ENCODE assay signal across 17 cellular contexts in genomic region chr4:153494562-153494961, GRCh38. TPM values are rescaled to one million over a fixed set of nuclear protein-coding genes. Genes with fewer than 3 reads are reported as not detected.
DNase-seq lines count a peak whose midpoint lies in the region; ATAC-seq and TF ChIP-seq lines count a peak whose summit lies in the region.
"Had no signal": no experiment of that assay in that cellular context is flagged by ENCODE, and none has a peak within 500 bp of the region (broad histone marks: within the 10 kb centered on the region; RNA-seq: fewer than 3 reads in every experiment).

No MANE protein-coding gene starts in this region.

- H4K20me1 ChIP-seq in BLaER1 treated with 17β-estradiol and CSF1 and Interleukin-3, amounts not matched to agents 10 nM and 100 nM = peaks cover 20 to 96% (median 77%) of the 10 kb centered on the region in 11 experiments; a peak in 21 of 22 replicates

- peaks cover 0 to 65% (median 4%) of the 10 kb centered on the region in 11 experiments; a peak in 11 of 22 replicates for H3K36me3 ChIP-seq in BLaER1 treated with 17β-estradiol and CSF1 and Interleukin-3, amounts not matched to agents 10 nM and 100 nM
- H3K36me3 ChIP-seq: esophagus squamous epithelium had no signal

- ATAC-seq in WTC11 (peak; percentile 19), HG03469 (IDR thresholded peaks at IDR 0.05; ENCODE audit: unreplicated experiment) (no peak)
- ATAC-seq: right cardiac atrium had no signal

- H3K9ac ChIP-seq in BLaER1 treated with 17β-estradiol and CSF1 and Interleukin-3, amounts not matched to agents 10 nM and 100 nM = peak overlapping the region in 8 of 11 experiments; percentile 36 to 69 (median 50); a peak in 15 of 22 replicates

- H3K4me2 ChIP-seq in BLaER1 treated with 17β-estradiol and CSF1 and Interleukin-3, amounts not matched to agents 10 nM and 100 nM = peak overlapping the region; percentile 71 to 99 (median 96)

- POLR2A ChIA-PET in WTC11 (lab: Charles Lee) = interaction anchor here (1.3 kb wide), 1 partner anchor 29 kb away, joined by 4 read pairs; no protein-coding TSS in a partner anchor

- TF ChIP-seq CTCF in GM12864 (IDR thresholded peaks at IDR 0.05; ENCODE audit: low read depth, low read length, missing control alignments) (no peak), WTC11 (IDR thresholded peaks at IDR 0.05) (no peak)

- H3K4me3 Mint-ChIP-seq in WTC11 = no peak overlapping the region
- peak overlapping the region in 1 of 5 donors; percentile 48 for H3K4me3 Mint-ChIP-seq in immature natural killer cell

- no peaks in the 10 kb centered on the region for H3K27me3 ChIP-seq in BLaER1 treated with 17β-estradiol and CSF1 and Interleukin-3, amounts not matched to agents 10 nM and 100 nM
- H3K27me3 ChIP-seq: esophagus squamous epithelium had no signal

- H3K36me3 Mint-ChIP-seq in WTC11 (no peaks in the 10 kb centered on the region), immature natural killer cell (peaks cover 0 to under 1% (median 0%) of the 10 kb centered on the region in 3 donors)

- DNase-seq in GM12864 (ENCODE audit: low read depth) (no peak), WTC11 (ENCODE audit: low spot score) (no peak), immature natural killer cell (no peak), NCI-H2081 treated with DMSO at 0.1 percent for 48 hours (lab: John Stamatoyannopoulos, UW) (no peak), SIG-M5 treated with dmso at 0.1 percent for 504 hours (lab: John Stamatoyannopoulos, UW; ENCODE audit: unreplicated experiment) (no peak), NCI-H748 treated with DMSO at 0.1 percent for 48 hours (lab: John Stamatoyannopoulos, UW) (no peak)
- DNase-seq: aorta; esophagus squamous epithelium; HCEC 1CT; NCI-H187; NCI-H69; right cardiac atrium; stimulated activated CD4-positive, alpha-beta T cell treated with anti-CD3 and anti-CD28 coated beads, Interleukin-2, amount 100 ng/mL, for 24 hours had no signal

- H3K27me3 Mint-ChIP-seq in WTC11 (ENCODE audit: low read depth) (no peaks in the 10 kb centered on the region), immature natural killer cell (ENCODE audit: low read depth in 3 of 3) (peaks cover 2 to 3% (median 3%) of the 10 kb centered on the region in 3 donors)

- H3K4me1 Mint-ChIP-seq in WTC11 (peaks cover 76% of the 10 kb centered on the region), immature natural killer cell (peaks cover 96 to 98% of the 10 kb centered on the region in 2 donors)

- peak overlapping the region in 3 of 10 experiments; percentile 30 to 40 (median 33); a peak in 7 of 20 replicates for H3K4me3 ChIP-seq in BLaER1 treated with 17β-estradiol and CSF1 and Interleukin-3, amounts not matched to agents 10 nM and 100 nM
- H3K4me3 ChIP-seq in GM12864 (ENCODE audit: low read depth, low read length) = peak overlapping the region; percentile 37
- H3K4me3 ChIP-seq: coronary artery, esophagus squamous epithelium had no signal

- peak overlapping the region; percentile 85 for H3K27ac Mint-ChIP-seq in WTC11
- H3K27ac Mint-ChIP-seq in immature natural killer cell = peak overlapping the region; percentile 87 to 96 (median 94)

- H3K27ac ChIP-seq in BLaER1 treated with 17β-estradiol and CSF1 and Interleukin-3, amounts not matched to agents 10 nM and 100 nM = peak overlapping the region in 9 of 11 experiments; percentile 38 to 93 (median 59); a peak in 16 of 22 replicates
- H3K27ac ChIP-seq: esophagus squamous epithelium, HL-60 had no signal

- H3K9me3 ChIP-seq in BLaER1 treated with 17β-estradiol and CSF1 and Interleukin-3, amounts not matched to agents 10 nM and 100 nM (replicated peaks in 1 of 11) = no peaks in the 10 kb centered on the region
- H3K9me3 ChIP-seq: esophagus squamous epithelium had no signal

- CTCF ChIA-PET in WTC11 (lab: Charles Lee) = interaction anchor here (0.9 to 1.9 kb wide), 3 partner anchors 29 to 47 kb away, joined by 3 to 7 read pairs (median 4); partner anchors contain the start of gene TMEM131L

- H3K4me1 ChIP-seq in BLaER1 treated with 17β-estradiol and CSF1 and Interleukin-3, amounts not matched to agents 10 nM and 100 nM = peaks cover 80 to 100% (median 96%) of the 10 kb centered on the region in 10 experiments

- no peaks in the 10 kb centered on the region for H3K9me3 Mint-ChIP-seq in WTC11
- H3K9me3 Mint-ChIP-seq in immature natural killer cell = no peaks in the 10 kb centered on the region

TF ChIP-seq in WTC11, 78 proteins besides CTCF, POLR2A, EP300 and RAD21 (continues in another document):
- TF ChIP-seq E2F4 (CRISPR knock-in tag; IDR thresholded peaks at IDR 0.05; ENCODE audit: borderline replicate concordance, low read depth) (no peak), USF2 (CRISPR knock-in tag; IDR thresholded peaks at IDR 0.05) (no peak), PRRX2 (CRISPR knock-in tag; IDR thresholded peaks at IDR 0.05) (no peak), NR1H2 (CRISPR knock-in tag; IDR thresholded peaks at IDR 0.05) (no peak), E2F1 (CRISPR knock-in tag; IDR thresholded peaks at IDR 0.05) (no peak)
- TF ChIP-seq, protein P1, sequence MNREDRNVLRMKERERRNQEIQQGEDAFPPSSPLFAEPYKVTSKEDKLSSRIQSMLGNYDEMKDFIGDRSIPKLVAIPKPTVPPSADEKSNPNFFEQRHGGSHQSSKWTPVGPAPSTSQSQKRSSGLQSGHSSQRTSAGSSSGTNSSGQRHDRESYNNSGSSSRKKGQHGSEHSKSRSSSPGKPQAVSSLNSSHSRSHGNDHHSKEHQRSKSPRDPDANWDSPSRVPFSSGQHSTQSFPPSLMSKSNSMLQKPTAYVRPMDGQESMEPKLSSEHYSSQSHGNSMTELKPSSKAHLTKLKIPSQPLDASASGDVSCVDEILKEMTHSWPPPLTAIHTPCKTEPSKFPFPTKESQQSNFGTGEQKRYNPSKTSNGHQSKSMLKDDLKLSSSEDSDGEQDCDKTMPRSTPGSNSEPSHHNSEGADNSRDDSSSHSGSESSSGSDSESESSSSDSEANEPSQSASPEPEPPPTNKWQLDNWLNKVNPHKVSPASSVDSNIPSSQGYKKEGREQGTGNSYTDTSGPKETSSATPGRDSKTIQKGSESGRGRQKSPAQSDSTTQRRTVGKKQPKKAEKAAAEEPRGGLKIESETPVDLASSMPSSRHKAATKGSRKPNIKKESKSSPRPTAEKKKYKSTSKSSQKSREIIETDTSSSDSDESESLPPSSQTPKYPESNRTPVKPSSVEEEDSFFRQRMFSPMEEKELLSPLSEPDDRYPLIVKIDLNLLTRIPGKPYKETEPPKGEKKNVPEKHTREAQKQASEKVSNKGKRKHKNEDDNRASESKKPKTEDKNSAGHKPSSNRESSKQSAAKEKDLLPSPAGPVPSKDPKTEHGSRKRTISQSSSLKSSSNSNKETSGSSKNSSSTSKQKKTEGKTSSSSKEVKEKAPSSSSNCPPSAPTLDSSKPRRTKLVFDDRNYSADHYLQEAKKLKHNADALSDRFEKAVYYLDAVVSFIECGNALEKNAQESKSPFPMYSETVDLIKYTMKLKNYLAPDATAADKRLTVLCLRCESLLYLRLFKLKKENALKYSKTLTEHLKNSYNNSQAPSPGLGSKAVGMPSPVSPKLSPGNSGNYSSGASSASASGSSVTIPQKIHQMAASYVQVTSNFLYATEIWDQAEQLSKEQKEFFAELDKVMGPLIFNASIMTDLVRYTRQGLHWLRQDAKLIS (CRISPR knock-in tag; IDR thresholded peaks at IDR 0.05; ENCODE audit: borderline replicate concordance) = no peak
- TF ChIP-seq, protein P2, sequence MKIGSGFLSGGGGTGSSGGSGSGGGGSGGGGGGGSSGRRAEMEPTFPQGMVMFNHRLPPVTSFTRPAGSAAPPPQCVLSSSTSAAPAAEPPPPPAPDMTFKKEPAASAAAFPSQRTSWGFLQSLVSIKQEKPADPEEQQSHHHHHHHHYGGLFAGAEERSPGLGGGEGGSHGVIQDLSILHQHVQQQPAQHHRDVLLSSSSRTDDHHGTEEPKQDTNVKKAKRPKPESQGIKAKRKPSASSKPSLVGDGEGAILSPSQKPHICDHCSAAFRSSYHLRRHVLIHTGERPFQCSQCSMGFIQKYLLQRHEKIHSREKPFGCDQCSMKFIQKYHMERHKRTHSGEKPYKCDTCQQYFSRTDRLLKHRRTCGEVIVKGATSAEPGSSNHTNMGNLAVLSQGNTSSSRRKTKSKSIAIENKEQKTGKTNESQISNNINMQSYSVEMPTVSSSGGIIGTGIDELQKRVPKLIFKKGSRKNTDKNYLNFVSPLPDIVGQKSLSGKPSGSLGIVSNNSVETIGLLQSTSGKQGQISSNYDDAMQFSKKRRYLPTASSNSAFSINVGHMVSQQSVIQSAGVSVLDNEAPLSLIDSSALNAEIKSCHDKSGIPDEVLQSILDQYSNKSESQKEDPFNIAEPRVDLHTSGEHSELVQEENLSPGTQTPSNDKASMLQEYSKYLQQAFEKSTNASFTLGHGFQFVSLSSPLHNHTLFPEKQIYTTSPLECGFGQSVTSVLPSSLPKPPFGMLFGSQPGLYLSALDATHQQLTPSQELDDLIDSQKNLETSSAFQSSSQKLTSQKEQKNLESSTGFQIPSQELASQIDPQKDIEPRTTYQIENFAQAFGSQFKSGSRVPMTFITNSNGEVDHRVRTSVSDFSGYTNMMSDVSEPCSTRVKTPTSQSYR (CRISPR knock-in tag; IDR thresholded peaks at IDR 0.05) = no peak

RNA-seq across cellular contexts. Expression of gene TMEM131L, which starts 28.4 kb away (rescaled TPM):
- 18.1 to 26.7 TPM (median 19.2 TPM) in 3 replicates for total RNA-seq in WTC11 (2021)
- 10 to 100 TPM in 2 of 3 donors, 1 to 10 TPM in 1; 9.3 to 32.4 (median 20.6) TPM for polyA plus RNA-seq in immature natural killer cell
